Comparison of ENCODE assay signal across 25 cellular contexts in genomic region chr22:19201858-19202798, GRCh38. TPM values are rescaled to one million over a fixed set of nuclear protein-coding genes. Genes with fewer than 3 reads are reported as not detected.
A peak's percentile ranks its signal among the peaks of the same experiment; 100 is the strongest.
DNase-seq lines count a peak whose midpoint lies in the region; ATAC-seq and TF ChIP-seq lines count a peak whose summit lies in the region.
"Had no signal": no experiment of that assay in that cellular context is flagged by ENCODE, and none has a peak within 500 bp of the region (broad histone marks: within the 10 kb centered on the region; RNA-seq: fewer than 3 reads in every experiment).

No MANE protein-coding gene starts in this region.

- no peaks in the 10 kb centered on the region for H4K20me1 ChIP-seq in H9 (ENCODE audit: control insufficient read depth, insufficient read depth, insufficient read length)

- no CpG with 5 or more reads among the region's 18 CpGs for WGBS in H9 (ENCODE audit: extremely low coverage, insufficient read length, low lambda C conversion rate)
- WGBS in neuronal stem cell (ENCODE audit: extremely low coverage in 2 of 2, insufficient read length in 2 of 2, insufficient replicate concordance in 1 of 2), 2 donors: no CpG with 5 or more reads among the region's 18 CpGs

- DNase-seq in AG08396 (ENCODE audit: low spot score) (peak; percentile 32), H9 (no peak), WTC11 (ENCODE audit: low spot score) (no peak), neuronal stem cell (ENCODE audit: low spot score) (no peak), SHP77 (lab: John Stamatoyannopoulos, UW) (no peak), DMS153 (lab: John Stamatoyannopoulos, UW) (no peak)
- DNase-seq in activated CD8-positive, alpha-beta memory T cell treated with anti-CD3 and anti-CD28 coated beads for 24 hours: no peak
- DNase-seq: activated CD4-positive, CD25-positive, alpha-beta regulatory T cell treated with anti-CD3 and anti-CD28 coated beads, Interleukin-2, amount 50 U/mL, for 72 hours; activated naive CD8-positive, alpha-beta T cell treated with anti-CD3 and anti-CD28 coated beads for 36 hours; CD4-positive, CD25-positive, alpha-beta regulatory T cell; effector CD4-positive, alpha-beta T cell; mesenchymal stem cell; naive B cell; NCI-H1436; NCI-H526 had no signal

- H3K18ac ChIP-seq in H9 (ENCODE audit: insufficient read length, low read depth, low read length) (no peak overlapping the region), neuronal stem cell (ENCODE audit: low read length) (no peak overlapping the region)

- H4K91ac ChIP-seq in H9 (ENCODE audit: insufficient read length, low read depth, low read length) (no peak overlapping the region), neuronal stem cell (ENCODE audit: low read depth, low read length, poor library complexity) (no peak overlapping the region)

- H3K4me1 Mint-ChIP-seq in H9 (peaks cover 7 to 10% of the 10 kb centered on the region in 2 experiments), WTC11 (no peaks in the 10 kb centered on the region)
- H3K4me1 Mint-ChIP-seq: activated naive CD8-positive, alpha-beta T cell treated with anti-CD3 and anti-CD28 coated beads for 36 hours had no signal

- H4K5ac ChIP-seq in H9 (ENCODE audit: insufficient read length, low read depth, low read length): no peak overlapping the region

- H2BK120ac ChIP-seq in H9 (ENCODE audit: low read depth, low read length, poor library complexity, severe bottlenecking): no peak overlapping the region
- H2BK120ac ChIP-seq in neuronal stem cell (ENCODE audit: low read depth, low read length): no peak overlapping the region

- H3K27ac ChIP-seq in H9 (ENCODE audit: insufficient read length, low read depth, low read length) (no peak overlapping the region), neuronal stem cell (replicated peaks; ENCODE audit: low read length) (no peak overlapping the region)
- H3K27ac ChIP-seq: esophagus muscularis mucosa, gastroesophageal sphincter, thoracic aorta had no signal

- H3K9me3 Mint-ChIP-seq in H9 (no peaks in the 10 kb centered on the region; a peak in 1 of 5 replicates), WTC11 (peaks cover 5% of the 10 kb centered on the region)
- H3K9me3 Mint-ChIP-seq: activated naive CD8-positive, alpha-beta T cell treated with anti-CD3 and anti-CD28 coated beads for 36 hours; activated T-helper 1 cell treated with anti-CD3 and anti-CD28 coated beads, Interleukin-12 subunit alpha, Interleukin-12 subunit beta, Interleukin-2, Interleukin-4 antibody, amounts not matched to agents 30 ng/mL and 10 ng/mL and 1 ng/mL, durations not matched to agents 14 hours and 24 hours and 36 hours had no signal

- H3K4me3 ChIP-seq in neuronal stem cell (ENCODE audit: low read length in 2 of 2): no peak overlapping the region
- H3K4me3 ChIP-seq: esophagus muscularis mucosa, gastroesophageal sphincter, GM12878, thoracic aorta had no signal

- peaks cover 0 to 3% of the 10 kb centered on the region in 2 donors for H3K36me3 ChIP-seq in neuronal stem cell (replicated peaks in 1 of 2; ENCODE audit: control insufficient read depth in 2 of 2, insufficient read depth in 2 of 2, low read length in 2 of 2)
- H3K36me3 ChIP-seq: thoracic aorta had no signal

- no peaks in the 10 kb centered on the region for H3K79me2 ChIP-seq in H9 (ENCODE audit: insufficient read depth, low read length)

- H3K9ac ChIP-seq in H9 (ENCODE audit: extremely low read depth, insufficient read length, low read length) (no peak overlapping the region), neuronal stem cell (ENCODE audit: low read depth, low read length, poor library complexity) (no peak overlapping the region)

- H3K4ac ChIP-seq in H9 (ENCODE audit: low read depth, low read length): no peak overlapping the region
- H3K4ac ChIP-seq in neuronal stem cell (ENCODE audit: low read length): no peak overlapping the region

- no peak overlapping the region for H3K56ac ChIP-seq in H9 (ENCODE audit: insufficient read length, low read depth, low read length)

- H3K4me1 ChIP-seq in H9 (ENCODE audit: insufficient read depth, low read length) (no peaks in the 10 kb centered on the region), neuronal stem cell (ENCODE audit: control insufficient read depth in 2 of 2, insufficient read depth in 1 of 2, low read depth in 1 of 2, low read length in 2 of 2) (peaks cover 0 to 2% of the 10 kb centered on the region in 2 donors)
- H3K4me1 ChIP-seq: esophagus muscularis mucosa, gastroesophageal sphincter had no signal

- no peak overlapping the region for H2BK15ac ChIP-seq in H9 (ENCODE audit: low read depth, low read length)
- H2BK15ac ChIP-seq in neuronal stem cell (ENCODE audit: low read length): no peak overlapping the region

- H4K8ac ChIP-seq in H9 (replicated peaks; ENCODE audit: insufficient read length, low read depth, low read length) (no peak overlapping the region), neuronal stem cell (ENCODE audit: low read depth, low read length) (no peak overlapping the region)

- no peak overlapping the region for H2BK20ac ChIP-seq in H9 (ENCODE audit: low read depth, low read length, poor library complexity, severe bottlenecking)

- ATAC-seq in WTC11: no peak; the same call in 1 of the 2 replicates
- ATAC-seq in HG02973 (IDR thresholded peaks at IDR 0.05; ENCODE audit: unreplicated experiment): no peak
- ATAC-seq: gastroesophageal sphincter, GM12878, HepG2, Panc1 had no signal

- H2AFZ ChIP-seq in H9 (ENCODE audit: low read length) (no peak overlapping the region), neuronal stem cell (ENCODE audit: low read length) (no peak overlapping the region)

- H3T11ph ChIP-seq in H9 (ENCODE audit: low read length): no peak overlapping the region

- H3K23ac ChIP-seq in H9 (ENCODE audit: insufficient read length, low read depth, low read length): no peak overlapping the region
- peak overlapping the region; percentile 89 for H3K23ac ChIP-seq in neuronal stem cell (ENCODE audit: low read depth, low read length, poor library complexity)

- H3K27me3 ChIP-seq in H9 (ENCODE audit: insufficient read depth, low read length) (no peaks in the 10 kb centered on the region), neuronal stem cell (ENCODE audit: control insufficient read depth in 3 of 3, insufficient read depth in 3 of 3, low read depth in 1 of 3, low read length in 3 of 3) (no peaks in the 10 kb centered on the region)
- H3K27me3 ChIP-seq: esophagus muscularis mucosa, gastroesophageal sphincter had no signal

- H3K36me3 Mint-ChIP-seq in H9 (ENCODE audit: insufficient read depth in 1 of 3, low read depth in 3 of 3) (peaks cover 4 to 18% (median 7%) of the 10 kb centered on the region in 3 experiments; a peak in 6 of 7 replicates), WTC11 (peaks cover 10% of the 10 kb centered on the region; the same call in 1 of the 2 replicates)
- H3K36me3 Mint-ChIP-seq: activated naive CD8-positive, alpha-beta T cell treated with anti-CD3 and anti-CD28 coated beads for 36 hours; CD4-positive, CD25-positive, alpha-beta regulatory T cell; naive B cell had no signal

- no peak overlapping the region for H3K4me2 ChIP-seq in H9 (ENCODE audit: insufficient read depth, insufficient read length, low read length)
- H3K4me2 ChIP-seq in neuronal stem cell (ENCODE audit: insufficient read depth, low read length, poor library complexity, severe bottlenecking): no peak overlapping the region

- H3K9me3 ChIP-seq in H9 (ENCODE audit: control insufficient read depth, low read depth, low read length) (no peaks in the 10 kb centered on the region), neuronal stem cell (replicated peaks in 1 of 2; ENCODE audit: control insufficient read depth in 2 of 2, insufficient read depth in 1 of 2, low read depth in 1 of 2, low read length in 2 of 2) (no peaks in the 10 kb centered on the region)
- H3K9me3 ChIP-seq: esophagus muscularis mucosa, gastroesophageal sphincter, thoracic aorta had no signal

- H2AK5ac ChIP-seq in H9 (ENCODE audit: insufficient read length, low read length) (no peak overlapping the region), neuronal stem cell (ENCODE audit: low read depth, low read length) (no peak overlapping the region)

- TF ChIP-seq CTCF in H9 (conservative IDR thresholded peaks at IDR 0.05) (no peak), WTC11 (IDR thresholded peaks at IDR 0.05) (no peak)

- H3K23me2 ChIP-seq in H9 (ENCODE audit: insufficient read length, low read depth, low read length, poor library complexity, severe bottlenecking): no peaks in the 10 kb centered on the region

- POLR2A ChIA-PET in WTC11 (lab: Charles Lee): no interaction called here

- H3K27ac Mint-ChIP-seq in H9 (peak overlapping the region in 2 of 3 experiments; percentile 8 to 19; a peak in 4 of 7 replicates), WTC11 (peak overlapping the region; percentile 77; the same call in 1 of the 2 replicates)
- H3K27ac Mint-ChIP-seq: activated naive CD8-positive, alpha-beta T cell treated with anti-CD3 and anti-CD28 coated beads for 36 hours; activated T-helper 1 cell treated with anti-CD3 and anti-CD28 coated beads, Interleukin-12 subunit alpha, Interleukin-12 subunit beta, Interleukin-2, Interleukin-4 antibody, amounts not matched to agents 30 ng/mL and 10 ng/mL and 1 ng/mL, durations not matched to agents 14 hours and 24 hours and 36 hours had no signal

- H3K4me3 Mint-ChIP-seq in H9 (no peak overlapping the region), WTC11 (no peak overlapping the region)
- H3K4me3 Mint-ChIP-seq: activated naive CD8-positive, alpha-beta T cell treated with anti-CD3 and anti-CD28 coated beads for 36 hours; activated T-helper 1 cell treated with anti-CD3 and anti-CD28 coated beads, Interleukin-12 subunit alpha, Interleukin-12 subunit beta, Interleukin-2, Interleukin-4 antibody, amounts not matched to agents 30 ng/mL and 10 ng/mL and 1 ng/mL, durations not matched to agents 14 hours and 24 hours and 36 hours; CD4-positive, CD25-positive, alpha-beta regulatory T cell; naive B cell had no signal

- no peaks in the 10 kb centered on the region for H3K79me1 ChIP-seq in H9 (ENCODE audit: insufficient read depth, low read depth, low read length, poor library complexity, severe bottlenecking)
- no peaks in the 10 kb centered on the region for H3K79me1 ChIP-seq in neuronal stem cell (ENCODE audit: low read depth, low read length)

- H2BK12ac ChIP-seq in H9 (ENCODE audit: insufficient read length, low read depth, low read length) (no peak overlapping the region), neuronal stem cell (ENCODE audit: low read length) (no peak overlapping the region)

- H2BK5ac ChIP-seq in H9 (ENCODE audit: insufficient read length, low read length) (no peak overlapping the region), neuronal stem cell (ENCODE audit: low read length) (no peak overlapping the region)

- H3K27me3 Mint-ChIP-seq in H9 (ENCODE audit: low read depth): no peaks in the 10 kb centered on the region
- no peaks in the 10 kb centered on the region for H3K27me3 Mint-ChIP-seq in WTC11 (ENCODE audit: low read depth)

- H3K14ac ChIP-seq in H9 (ENCODE audit: insufficient read depth, low read length) (no peak overlapping the region; the same call in 1 of the 2 replicates), neuronal stem cell (ENCODE audit: low read length) (no peak overlapping the region)

- CTCF ChIA-PET in WTC11 (lab: Charles Lee): no interaction called here

RNA-seq across cellular contexts. Expression of gene SLC25A1, which starts 23.6 kb away (rescaled TPM):
- total RNA-seq in H9 (2021) (151 and 156 TPM in 2 replicates), WTC11 (2021) (201 to 213 TPM (median 204 TPM) in 3 replicates)
- polyA plus RNA-seq in neuronal stem cell (2013, experiment 1 of 2): 75.2 TPM
- polyA plus RNA-seq in neuronal stem cell (2013, experiment 2 of 2): 71.9 TPM

RNA-seq across cellular contexts. Expression of gene GSC2, which starts 52.0 kb away (rescaled TPM):
- 0.22 TPM in 2 replicates for total RNA-seq in H9 (2021)
- total RNA-seq in WTC11 (2021): 0.44 to 0.68 TPM in 2 of 3 replicates, not detected in the other
- not detected for polyA plus RNA-seq in neuronal stem cell (2013, experiment 1 of 2)
- polyA plus RNA-seq in neuronal stem cell (2013, experiment 2 of 2): not detected
- total RNA-seq: activated naive CD8-positive, alpha-beta T cell treated with anti-CD3 and anti-CD28 coated beads for 36 hours; CD4-positive, CD25-positive, alpha-beta regulatory T cell; cerebellum; esophagus muscularis mucosa; gastroesophageal sphincter; GM12878; HepG2; kidney epithelial cell; thoracic aorta had no signal
- polyA plus RNA-seq: CD4-positive, CD25-positive, alpha-beta regulatory T cell; GM12878; HepG2 had no signal

RNA-seq across cellular contexts. Expression of gene ESS2, which starts 57.7 kb away (rescaled TPM):
- total RNA-seq in H9 (2021) (18.7 and 19.4 TPM in 2 replicates), WTC11 (2021) (18.0 to 19.3 TPM (median 18.3 TPM) in 3 replicates)
- 9.2 TPM for polyA plus RNA-seq in neuronal stem cell (2013, experiment 1 of 2)
- polyA plus RNA-seq in neuronal stem cell (2013, experiment 2 of 2): 9.2 TPM
